Comparison of ENCODE assay signal across 10 cellular contexts in the genomic region with DNA sequence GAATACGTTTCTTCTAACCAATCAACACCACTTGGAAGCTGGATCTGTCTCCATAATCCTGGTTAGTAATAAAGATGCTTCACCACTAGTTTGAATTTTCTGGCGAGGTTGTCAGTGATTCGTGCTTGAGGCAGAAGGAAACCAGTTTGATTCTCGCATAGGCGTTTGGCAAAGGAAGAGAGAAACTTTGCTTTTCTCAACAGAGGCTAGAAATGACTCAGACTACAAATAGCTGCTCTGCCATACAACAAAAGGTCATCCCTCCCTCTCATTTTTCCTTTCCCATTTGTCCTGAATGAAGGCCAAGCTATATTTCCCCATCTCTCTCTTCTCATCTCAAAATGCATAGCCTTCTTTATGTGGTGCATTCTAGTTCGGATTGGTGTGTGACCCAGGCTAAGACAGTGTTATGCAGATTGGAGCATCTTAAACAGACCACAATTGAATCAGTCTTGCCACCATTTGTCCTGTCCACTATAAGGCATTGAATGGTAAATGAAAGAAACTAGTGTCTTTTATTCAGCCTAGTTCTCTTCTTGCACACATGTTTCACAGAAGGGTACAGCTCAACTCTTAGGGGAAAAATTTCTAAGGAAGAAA.
A peak's percentile ranks its signal among the peaks of the same experiment; 100 is the strongest.
DNase-seq lines count a peak whose midpoint lies in the region; ATAC-seq and TF ChIP-seq lines count a peak whose summit lies in the region.
"Had no signal": no experiment of that assay in that cellular context is flagged by ENCODE, and none has a peak within 500 bp of the region (broad histone marks: within the 10 kb centered on the region; RNA-seq: fewer than 3 reads in every experiment).

No MANE protein-coding gene starts in this region.

- H3K4me3 ChIP-seq in brain microvascular endothelial cell (ENCODE audit: low read depth, low read length) (no peak overlapping the region), right atrium auricular region (no peak overlapping the region), skeletal muscle tissue (ENCODE audit: low read length in 3 of 3) (no peak overlapping the region)
- H3K4me3 ChIP-seq: upper lobe of right lung had no signal

- ATAC-seq in GM19467 (IDR thresholded peaks at IDR 0.05; ENCODE audit: unreplicated experiment), result no peak
- ATAC-seq: upper lobe of right lung had no signal

- DNase-seq in HCEC 1CT, result peak; percentile 80
- DNase-seq in brain microvascular endothelial cell, result peak; percentile 83
- DNase-seq in right atrium auricular region (ENCODE audit: low spot score), result no peak
- no peak for DNase-seq in stimulated activated CD4-positive, alpha-beta T cell treated with anti-CD3 and anti-CD28 coated beads, Interleukin-4, amount 100 ng/mL, for 1 hour
- no peak for DNase-seq in activated naive CD4-positive, alpha-beta T cell treated with anti-CD3 and anti-CD28 coated beads, Interleukin-2, amount 50 U/mL, for 16 hours
- no peak for DNase-seq in KBM-7
- DNase-seq: NCI-H82, upper lobe of right lung had no signal

- in situ Hi-C loops in brain microvascular endothelial cell (cut with HindIII; ENCODE audit: low pct_ligation_motif_present, low sequenced_read_pairs), result loop anchor here (25.0 kb wide), 1 partner anchor 200 kb away; no protein-coding TSS in a partner anchor
- in situ Hi-C loops in KBM-7 (cut with MboI; ENCODE audit: low pct_unique_long_range_greater_than_20kb, low sequenced_read_pairs), result no loop called here

- no peak overlapping the region for H3K9ac ChIP-seq in skeletal muscle tissue (ENCODE audit: low read depth in 1 of 3, low read length in 3 of 3)

- TF ChIP-seq CTCF in brain microvascular endothelial cell (IDR thresholded peaks at IDR 0.05; ENCODE audit: low read depth, low read length, missing control alignments) (no peak), right atrium auricular region (IDR thresholded peaks at IDR 0.05) (no peak)

- H3K9me3 ChIP-seq in right atrium auricular region (no peaks in the 10 kb centered on the region), skeletal muscle tissue (ENCODE audit: control insufficient read depth in 3 of 3, low read length in 3 of 3) (no peaks in the 10 kb centered on the region)
- H3K9me3 ChIP-seq: upper lobe of right lung had no signal

- no peaks in the 10 kb centered on the region for H3K27me3 ChIP-seq in brain microvascular endothelial cell (replicated peaks)
- no peaks in the 10 kb centered on the region for H3K27me3 ChIP-seq in right atrium auricular region
- H3K27me3 ChIP-seq in skeletal muscle tissue (ENCODE audit: control insufficient read depth in 3 of 3, insufficient read depth in 3 of 3, low read length in 3 of 3), result no peaks in the 10 kb centered on the region
- H3K27me3 ChIP-seq: upper lobe of right lung had no signal

- H3K27ac ChIP-seq in brain microvascular endothelial cell (peak overlapping the region; percentile 90), right atrium auricular region (peak overlapping the region; percentile 53 to 79), skeletal muscle tissue (ENCODE audit: low read depth, low read length) (peak overlapping the region; percentile 3)
- H3K27ac ChIP-seq: upper lobe of right lung had no signal

- H3K4me1 ChIP-seq in right atrium auricular region (peaks cover 0 to 19% of the 10 kb centered on the region in 2 donors), skeletal muscle tissue (ENCODE audit: control insufficient read depth in 3 of 3, insufficient read depth in 3 of 3, low read length in 3 of 3) (peaks cover 0 to 2% (median 0%) of the 10 kb centered on the region in 3 donors)
- H3K4me1 ChIP-seq: upper lobe of right lung had no signal

- H3K36me3 ChIP-seq in brain microvascular endothelial cell (replicated peaks) (no peaks in the 10 kb centered on the region), right atrium auricular region (no peaks in the 10 kb centered on the region), skeletal muscle tissue (ENCODE audit: control insufficient read depth in 3 of 3, insufficient read depth in 3 of 3, low read length in 3 of 3) (no peaks in the 10 kb centered on the region)
- H3K36me3 ChIP-seq: upper lobe of right lung had no signal

Comparison
In these comparisons a context has a peak if more than half of its experiments do, and no peak if none do; other contexts are left out.
1. DNase-seq: peak in HCEC 1CT (single experiment) and brain microvascular endothelial cell (single experiment); none in right atrium auricular region (single experiment), stimulated activated CD4-positive, alpha-beta T cell treated with anti-CD3 and anti-CD28 coated beads, Interleukin-4, amount 100 ng/mL, for 1 hour (single experiment), activated naive CD4-positive, alpha-beta T cell treated with anti-CD3 and anti-CD28 coated beads, Interleukin-2, amount 50 U/mL, for 16 hours (single experiment) and KBM-7 (single experiment).
2. H3K27ac ChIP-seq: peak in every context shown above with its lines; median percentile 90 in brain microvascular endothelial cell; 66 in right atrium auricular region; 3 in skeletal muscle tissue.